ENCODE assay signal across 8 cellular contexts in genomic region chr6:52663935-52664184, GRCh38. TPM values are rescaled to one million over a fixed set of nuclear protein-coding genes. Genes with fewer than 3 reads are reported as not detected.
A peak's percentile ranks its signal among the peaks of the same experiment; 100 is the strongest.
DNase-seq lines count a peak whose midpoint lies in the region; ATAC-seq and TF ChIP-seq lines count a peak whose summit lies in the region.

No MANE protein-coding gene starts in this region.

- H3K27ac ChIP-seq in breast epithelium: peak overlapping the region; percentile 76 to 79
- no peak overlapping the region for H3K27ac ChIP-seq in urinary bladder (ENCODE audit: low read depth)

- POLR2A ChIA-PET in MCF 10A (lab: Yijun Ruan, JAX): interaction anchor here (1.1 kb wide), 1 partner anchor 250 kb away, joined by 3 read pairs; no protein-coding TSS in a partner anchor
- POLR2A ChIA-PET in GM10248 (lab: Yijun Ruan, JAX): no interaction called here

- BruUV-seq in MCF 10A (replicated peaks; lab: Mats Ljungman, UMichigan): no TSS peak

- DNase-seq in breast epithelium (ENCODE audit: low spot score in 2 of 2) (no peak), MCF 10A (ENCODE audit: unreplicated experiment) (no peak), chondrocyte (ENCODE audit: low spot score) (no peak), GM10248 (ENCODE audit: extremely low spot score) (no peak), cortex of kidney (lab: John Stamatoyannopoulos, UW) (no peak)
- DNase-seq in effector memory CD8-positive, alpha-beta T cell: no peak

- WGBS in urinary bladder: under 1% methylated on average over 11 of the region's 11 CpGs

- no peaks in the 10 kb centered on the region for H3K27me3 ChIP-seq in breast epithelium
- H3K27me3 ChIP-seq in mononuclear cell (ENCODE audit: insufficient read depth, low read length): peaks cover 12% of the 10 kb centered on the region

- no peak for TF ChIP-seq CTCF in breast epithelium (IDR thresholded peaks at IDR 0.05)
- TF ChIP-seq CTCF in MCF 10A (IDR thresholded peaks at IDR 0.05; ENCODE audit: unreplicated experiment): no peak
- peak; percentile 72 for TF ChIP-seq CTCF in chondrocyte (IDR thresholded peaks at IDR 0.05)
- no peak for TF ChIP-seq CTCF in GM10248 (IDR thresholded peaks at IDR 0.05; ENCODE audit: control extremely low read depth, extremely low read depth, low read depth, missing control alignments)

- H3K4me3 Mint-ChIP-seq in MCF 10A (ENCODE audit: unreplicated experiment) (no peak overlapping the region), chondrocyte (ENCODE audit: unreplicated experiment) (no peak overlapping the region)
- no peak overlapping the region for H3K4me3 Mint-ChIP-seq in effector memory CD8-positive, alpha-beta T cell

- CTCF ChIA-PET in MCF 10A (lab: Yijun Ruan, JAX): interaction anchor here (0.6 to 3.9 kb wide), 10 partner anchors 12 to 971 kb away, joined by 3 to 101 read pairs (median 10); partner anchors contain the start of gene EFHC1
- CTCF ChIA-PET in GM10248 (lab: Yijun Ruan, JAX): interaction anchor here (0.6 to 4.3 kb wide), 11 partner anchors 11 to 377 kb away, joined by 3 to 111 read pairs (median 7); partner anchors contain the start of genes EFHC1 and PAQR8

- no peak for ATAC-seq in effector memory CD8-positive, alpha-beta T cell (replicated peaks)

- H3K4me1 Mint-ChIP-seq in MCF 10A (ENCODE audit: insufficient read depth, unreplicated experiment) (no peaks in the 10 kb centered on the region), chondrocyte (ENCODE audit: low read depth) (peaks cover 3% of the 10 kb centered on the region)
- no peaks in the 10 kb centered on the region for H3K4me1 Mint-ChIP-seq in effector memory CD8-positive, alpha-beta T cell (ENCODE audit: low read depth in 2 of 2)

- H3K9me3 Mint-ChIP-seq in MCF 10A (ENCODE audit: unreplicated experiment) (no peaks in the 10 kb centered on the region), chondrocyte (ENCODE audit: low read depth) (no peaks in the 10 kb centered on the region)
- no peaks in the 10 kb centered on the region for H3K9me3 Mint-ChIP-seq in effector memory CD8-positive, alpha-beta T cell

- H3K36me3 Mint-ChIP-seq in MCF 10A (ENCODE audit: insufficient read depth, unreplicated experiment) (no peaks in the 10 kb centered on the region), chondrocyte (ENCODE audit: low read depth) (peaks cover 3% of the 10 kb centered on the region)
- H3K36me3 Mint-ChIP-seq in effector memory CD8-positive, alpha-beta T cell (ENCODE audit: insufficient read depth): no peaks in the 10 kb centered on the region

- H3K36me3 ChIP-seq in breast epithelium (no peaks in the 10 kb centered on the region), urinary bladder (ENCODE audit: insufficient read depth) (no peaks in the 10 kb centered on the region)

- peak overlapping the region; percentile 64 to 77 (median 72) for H3K4me3 ChIP-seq in breast epithelium
- peak overlapping the region; percentile 33 for H3K4me3 ChIP-seq in mononuclear cell (ENCODE audit: low read length)
- H3K4me3 ChIP-seq in urinary bladder (ENCODE audit: low read depth, low read length): peak overlapping the region; percentile 47

- intact Hi-C loops in breast epithelium (cut with DNase I; ENCODE audit: low total_unique reads): loop anchor here (2.0 kb wide), 1 partner anchor 247 kb away; no protein-coding TSS in a partner anchor
- intact Hi-C loops in MCF 10A (cut with micrococcal nuclease): loop anchor here (1.0 to 5.0 kb wide), 6 partner anchors 67 to 502 kb away; partner anchors contain the start of genes MCM3 and TRAM2

- H3K27ac Mint-ChIP-seq in MCF 10A (ENCODE audit: low read depth, unreplicated experiment) (no peak overlapping the region), chondrocyte (ENCODE audit: unreplicated experiment) (no peak overlapping the region)
- no peak overlapping the region for H3K27ac Mint-ChIP-seq in effector memory CD8-positive, alpha-beta T cell

- H3K4me1 ChIP-seq in breast epithelium: no peaks in the 10 kb centered on the region
- peaks cover 20% of the 10 kb centered on the region for H3K4me1 ChIP-seq in mononuclear cell (ENCODE audit: insufficient read depth, low read length)
- H3K4me1 ChIP-seq in urinary bladder (ENCODE audit: insufficient read depth): no peaks in the 10 kb centered on the region

- H3K27me3 Mint-ChIP-seq in MCF 10A (ENCODE audit: insufficient read depth, unreplicated experiment) (no peaks in the 10 kb centered on the region), chondrocyte (ENCODE audit: low read depth) (no peaks in the 10 kb centered on the region)
- no peaks in the 10 kb centered on the region for H3K27me3 Mint-ChIP-seq in effector memory CD8-positive, alpha-beta T cell

- TF ChIP-seq POLR2A in breast epithelium (IDR thresholded peaks at IDR 0.05): no peak

- H3K9me3 ChIP-seq in breast epithelium (no peaks in the 10 kb centered on the region), mononuclear cell (ENCODE audit: low read depth, low read length) (no peaks in the 10 kb centered on the region)

RNA-seq across cellular contexts. Expression of gene TMEM14A, which starts 7.1 kb away (rescaled TPM):
- total RNA-seq in breast epithelium (10 to 100 TPM; 16.5 to 33.2 (median 19.7) TPM), MCF 10A (2022) (10.5 and 15.6 TPM in 2 replicates), chondrocyte (21.1 to 34.4 TPM (median 25.7 TPM) in 3 replicates), mononuclear cell (2.9 TPM), urinary bladder (34.2 TPM)
- 36.4 TPM for polyA plus RNA-seq in urinary bladder
